In the genomic region with DNA sequence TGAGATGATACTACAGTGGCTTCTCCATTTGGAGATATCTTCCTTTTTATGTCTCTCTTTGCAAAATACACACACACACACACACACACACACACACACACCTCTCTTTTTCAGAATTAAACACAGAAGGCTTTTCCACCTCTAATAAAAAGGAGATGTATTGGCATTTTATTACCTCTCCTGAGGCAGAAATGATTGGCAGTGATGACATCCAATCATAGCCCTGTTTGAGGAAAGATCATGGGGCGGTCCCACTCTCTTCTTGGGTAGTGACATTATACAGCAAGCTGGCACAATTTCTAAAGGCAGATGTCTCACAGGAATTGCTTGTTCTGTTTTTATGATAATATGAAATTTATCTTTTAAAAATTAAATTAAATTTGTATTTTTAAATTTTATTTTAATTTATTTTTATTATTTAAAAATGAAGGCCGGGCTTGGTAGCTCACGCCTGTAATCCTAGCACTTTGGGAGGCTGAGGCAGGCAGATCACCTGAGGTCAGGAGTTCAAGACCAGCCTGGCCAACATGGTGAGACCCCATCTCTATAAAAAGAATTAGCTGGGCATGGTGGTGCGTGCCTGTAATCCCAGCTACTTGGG, we compare ENCODE assay signal across 1 cellular context.
TF ChIP-seq lines count a peak whose summit lies in the region.

No MANE protein-coding gene starts in this region.

TF ChIP-seq in SK-N-SH treated with all-trans-retinoic acid at 6 μM for 48 hours, 23 proteins besides CTCF, POLR2A, EP300 and RAD21 (continued from another document):
- TF ChIP-seq, protein P1, sequence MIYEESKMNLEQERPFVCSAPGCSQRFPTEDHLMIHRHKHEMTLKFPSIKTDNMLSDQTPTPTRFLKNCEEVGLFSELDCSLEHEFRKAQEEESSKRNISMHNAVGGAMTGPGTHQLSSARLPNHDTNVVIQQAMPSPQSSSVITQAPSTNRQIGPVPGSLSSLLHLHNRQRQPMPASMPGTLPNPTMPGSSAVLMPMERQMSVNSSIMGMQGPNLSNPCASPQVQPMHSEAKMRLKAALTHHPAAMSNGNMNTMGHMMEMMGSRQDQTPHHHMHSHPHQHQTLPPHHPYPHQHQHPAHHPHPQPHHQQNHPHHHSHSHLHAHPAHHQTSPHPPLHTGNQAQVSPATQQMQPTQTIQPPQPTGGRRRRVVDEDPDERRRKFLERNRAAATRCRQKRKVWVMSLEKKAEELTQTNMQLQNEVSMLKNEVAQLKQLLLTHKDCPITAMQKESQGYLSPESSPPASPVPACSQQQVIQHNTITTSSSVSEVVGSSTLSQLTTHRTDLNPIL (CRISPR knock-in tag; IDR thresholded peaks at IDR 0.05; ENCODE audit: low read depth) = no peak
- TF ChIP-seq CSDC2 (CRISPR knock-in tag; IDR thresholded peaks at IDR 0.05) = no peak
- no peak for TF ChIP-seq ZFP3 (CRISPR knock-in tag; IDR thresholded peaks at IDR 0.05)
- no peak for TF ChIP-seq ZFP30 (CRISPR knock-in tag; IDR thresholded peaks at IDR 0.05)
- TF ChIP-seq, protein P2, sequence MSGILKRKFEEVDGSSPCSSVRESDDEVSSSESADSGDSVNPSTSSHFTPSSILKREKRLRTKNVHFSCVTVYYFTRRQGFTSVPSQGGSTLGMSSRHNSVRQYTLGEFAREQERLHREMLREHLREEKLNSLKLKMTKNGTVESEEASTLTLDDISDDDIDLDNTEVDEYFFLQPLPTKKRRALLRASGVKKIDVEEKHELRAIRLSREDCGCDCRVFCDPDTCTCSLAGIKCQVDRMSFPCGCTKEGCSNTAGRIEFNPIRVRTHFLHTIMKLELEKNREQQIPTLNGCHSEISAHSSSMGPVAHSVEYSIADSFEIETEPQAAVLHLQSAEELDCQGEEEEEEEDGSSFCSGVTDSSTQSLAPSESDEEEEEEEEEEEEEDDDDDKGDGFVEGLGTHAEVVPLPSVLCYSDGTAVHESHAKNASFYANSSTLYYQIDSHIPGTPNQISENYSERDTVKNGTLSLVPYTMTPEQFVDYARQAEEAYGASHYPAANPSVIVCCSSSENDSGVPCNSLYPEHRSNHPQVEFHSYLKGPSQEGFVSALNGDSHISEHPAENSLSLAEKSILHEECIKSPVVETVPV (CRISPR knock-in tag; IDR thresholded peaks at IDR 0.05) = no peak
- TF ChIP-seq ISL1 (CRISPR knock-in tag; IDR thresholded peaks at IDR 0.05) = no peak
- TF ChIP-seq ESRRG (CRISPR knock-in tag; IDR thresholded peaks at IDR 0.05) = no peak
TF ChIP-seq in SK-N-SH treated with all-trans-retinoic acid at 6 μM for 48 hours: peak in this region for 0.
